ENCODE assay signal across 8 cellular contexts in genomic region chrX:40169193-40170086, GRCh38.
DNase-seq lines count a peak whose midpoint lies in the region; ATAC-seq and TF ChIP-seq lines count a peak whose summit lies in the region.

No MANE protein-coding gene starts in this region.

- CTCF ChIA-PET in GM10248 (lab: Yijun Ruan, JAX): interaction anchor here (0.5 to 2.3 kb wide), 4 partner anchors 13 to 1705 kb away, joined by 3 to 6 read pairs (median 4); no protein-coding TSS in a partner anchor

- peaks cover 30 to 65% (median 55%) of the 10 kb centered on the region in 3 donors for H3K4me1 Mint-ChIP-seq in naive B cell

- H3K9me3 Mint-ChIP-seq in naive B cell: peaks cover 0 to 8% (median 0%) of the 10 kb centered on the region in 7 donors

- H3K27ac Mint-ChIP-seq in naive B cell: peak overlapping the region; percentile 98 to 100 (median 100)

- peak overlapping the region in 1 of 2 donors; percentile 40 for H3K9ac ChIP-seq in colonic mucosa (ENCODE audit: low read depth in 2 of 2, low read length in 2 of 2)

- no peaks in the 10 kb centered on the region for H3K36me3 Mint-ChIP-seq in naive B cell

- H3K9me3 ChIP-seq in colonic mucosa (no peaks in the 10 kb centered on the region), thymus (ENCODE audit: control insufficient read depth) (no peaks in the 10 kb centered on the region)

- no peak overlapping the region for H3K4me3 ChIP-seq in colonic mucosa
- H3K4me3 ChIP-seq in thymus (ENCODE audit: low read length): peak overlapping the region; percentile 23

- peak overlapping the region; percentile 85 to 96 (median 90) for H3K4me3 Mint-ChIP-seq in naive B cell

- POLR2A ChIA-PET in GM10248 (lab: Yijun Ruan, JAX): interaction anchor here (0.7 kb wide), 1 partner anchor 20 kb away, joined by 4 read pairs; no protein-coding TSS in a partner anchor

- H3K27ac ChIP-seq in colonic mucosa (no peak overlapping the region), thymus (ENCODE audit: low read depth) (peak overlapping the region; percentile 83)

- TF ChIP-seq CTCF in GM10248 (IDR thresholded peaks at IDR 0.05; ENCODE audit: control extremely low read depth, extremely low read depth, low read depth, missing control alignments) (peak; percentile 43), colonic mucosa (IDR thresholded peaks at IDR 0.05) (peak; percentile 27)

- ATAC-seq in HG02759 (IDR thresholded peaks at IDR 0.05; ENCODE audit: unreplicated experiment) (peak; percentile 49), naive B cell (ENCODE audit: low read depth in 2 of 2) (peak; percentile 65 to 66)

- DNase-seq in GM10248 (ENCODE audit: extremely low spot score): peak; percentile 68
- peak; percentile 79 for DNase-seq in NCI-H2171 treated with DMSO at 0.1 percent for 48 hours (lab: John Stamatoyannopoulos, UW)
- DNase-seq in activated CD4-positive, CD25-positive, alpha-beta regulatory T cell (lab: John Stamatoyannopoulos, UW): peak; percentile 32 to 61 (median 56)
- DNase-seq in colonic mucosa: peak; percentile 79
- peak; percentile 88 for DNase-seq in naive B cell
- no peak for DNase-seq in iPS-NIHi7 (ENCODE audit: extremely low spot score)

- no peaks in the 10 kb centered on the region for H3K36me3 ChIP-seq in colonic mucosa
- no peaks in the 10 kb centered on the region for H3K36me3 ChIP-seq in thymus (ENCODE audit: control insufficient read depth, insufficient read depth)

- WGBS in thymus: 22% methylated on average over 44 of the region's 44 CpGs

- H3K27me3 ChIP-seq in colonic mucosa: peaks cover 44% of the 10 kb centered on the region
- H3K27me3 ChIP-seq in thymus (ENCODE audit: control insufficient read depth, insufficient read depth): no peaks in the 10 kb centered on the region

- intact Hi-C loops in colonic mucosa (cut with DNase I): loop anchor here (10.0 kb wide), 1 partner anchor 155 kb away; no protein-coding TSS in a partner anchor

- no peaks in the 10 kb centered on the region for H3K4me1 ChIP-seq in colonic mucosa
- H3K4me1 ChIP-seq in thymus (ENCODE audit: control insufficient read depth, insufficient read depth, low read length): peaks cover 20% of the 10 kb centered on the region

- peaks cover 0 to 22% (median 0%) of the 10 kb centered on the region in 3 donors for H3K27me3 Mint-ChIP-seq in naive B cell
